ENCODE assay signal across 18 cellular contexts in genomic region chr5:168356171-168356570, GRCh38.
"Had no signal": no experiment of that assay in that cellular context is flagged by ENCODE, and none has a peak within 500 bp of the region (broad histone marks: within the 10 kb centered on the region; RNA-seq: fewer than 3 reads in every experiment).

No MANE protein-coding gene starts in this region.

- H3K36me3 ChIP-seq: heart left ventricle, right atrium auricular region, upper lobe of left lung, uterus had no signal

- H3K27me3 ChIP-seq: dorsolateral prefrontal cortex, right atrium auricular region, upper lobe of left lung, uterus had no signal

- H3K9me3 ChIP-seq: heart left ventricle, mucosa of descending colon, right atrium auricular region, upper lobe of left lung, uterus had no signal

- H3K4me3 ChIP-seq: dorsolateral prefrontal cortex, heart left ventricle, mucosa of descending colon, right atrium auricular region, upper lobe of left lung, uterus had no signal

- FAIRE-seq: endometrium, frontal cortex, islet of Langerhans, small intestine had no signal

- H3K27ac ChIP-seq: dorsolateral prefrontal cortex, heart left ventricle, right atrium auricular region, upper lobe of left lung, uterus had no signal

- DNase-seq: cortex of kidney; dorsolateral prefrontal cortex; effector CD8-positive, alpha-beta T cell; heart left ventricle; hippocampal formation; kidney glomerular epithelial cell; mammary epithelial cell; mucosa of descending colon; naive thymus-derived CD8-positive, alpha-beta T cell; small intestine; stimulated activated CD4-positive, alpha-beta T cell treated with anti-CD3 and anti-CD28 coated beads, Interleukin-12 subunit alpha, Interleukin-12 subunit beta, amount 100 ng/mL, for 4 hours; stimulated activated naive CD4-positive, alpha-beta T cell; uterus had no signal

- H3K4me1 ChIP-seq: heart left ventricle, right atrium auricular region, uterus had no signal
